33 cellular contexts compared by ENCODE assay signal in genomic region chr15:69888406-69888805, GRCh38.
DNase-seq lines count a peak whose midpoint lies in the region; ATAC-seq and TF ChIP-seq lines count a peak whose summit lies in the region.
"Had no signal": no experiment of that assay in that cellular context is flagged by ENCODE, and none has a peak within 500 bp of the region (broad histone marks: within the 10 kb centered on the region; RNA-seq: fewer than 3 reads in every experiment).

No MANE protein-coding gene starts in this region.

- peaks cover 36% of the 10 kb centered on the region for H3K9me3 Mint-ChIP-seq in neural progenitor cell
- H3K9me3 Mint-ChIP-seq: CD4-positive, alpha-beta T cell had no signal

- H2AFZ ChIP-seq in neural progenitor cell (replicated peaks) = no peak overlapping the region

- TF ChIP-seq CTCF in HEK293 (tag by site-specific recombination; IDR thresholded peaks at IDR 0.05) (no peak), neural progenitor cell (IDR thresholded peaks at IDR 0.05) (no peak)

- no peaks in the 10 kb centered on the region for H4K20me1 ChIP-seq in neural progenitor cell (ENCODE audit: low read depth)
- H4K20me1 ChIP-seq: BLaER1; BLaER1 treated with 17β-estradiol and CSF1 and Interleukin-3, amounts not matched to agents 10 nM and 100 nM had no signal

- peaks cover 46% of the 10 kb centered on the region for H3K4me1 Mint-ChIP-seq in neural progenitor cell
- H3K4me1 Mint-ChIP-seq: CD14-positive monocyte; CD4-positive, alpha-beta memory T cell; CD4-positive, CD25-positive, alpha-beta regulatory T cell; CD8-positive, alpha-beta memory T cell had no signal

- CTCF ChIA-PET in HEK293 (lab: Yijun Ruan, JAX) = interaction anchor here (0.7 kb wide), 1 partner anchor 140 kb away, joined by 3 read pairs; no protein-coding TSS in a partner anchor

- no peak overlapping the region for H3K9ac ChIP-seq in neural progenitor cell
- H3K9ac ChIP-seq: BLaER1; BLaER1 treated with 17β-estradiol and CSF1 and Interleukin-3, amounts not matched to agents 10 nM and 100 nM had no signal

- H3K27me3 ChIP-seq in neural progenitor cell = no peaks in the 10 kb centered on the region
- H3K27me3 ChIP-seq: BE2C; BLaER1 treated with 17β-estradiol and CSF1 and Interleukin-3, amounts not matched to agents 10 nM and 100 nM had no signal

- intact Hi-C loops in cardiac septum (cut with DNase I) = no loop called here
- intact Hi-C loops in Right ventricle myocardium superior (cut with DNase I) = no loop called here

- POLR2A ChIA-PET in HEK293 (lab: Yijun Ruan, JAX) = no interaction called here

- H3K79me2 ChIP-seq in neural progenitor cell (ENCODE audit: low read depth) = no peaks in the 10 kb centered on the region

- ATAC-seq in Right ventricle myocardium superior (ENCODE audit: poor library complexity) (no peak), HG02970 (IDR thresholded peaks at IDR 0.05; ENCODE audit: low FRiP score, unreplicated experiment) (no peak)
- ATAC-seq: A549; CD8-positive, alpha-beta T cell had no signal

- H3K4me3 Mint-ChIP-seq in neural progenitor cell = peak overlapping the region; percentile 2
- H3K4me3 Mint-ChIP-seq: B cell; CD14-positive monocyte; CD4-positive, alpha-beta memory T cell; CD4-positive, alpha-beta T cell; CD4-positive, CD25-positive, alpha-beta regulatory T cell; CD8-positive, alpha-beta memory T cell; CD8-positive, alpha-beta T cell had no signal

- peaks cover 44% of the 10 kb centered on the region for H3K27me3 Mint-ChIP-seq in neural progenitor cell (ENCODE audit: insufficient read depth, low read depth)
- H3K27me3 Mint-ChIP-seq: CD4-positive, alpha-beta T cell had no signal

- H3K36me3 ChIP-seq in HEK293 (ENCODE audit: control insufficient read depth in 2 of 2, insufficient read depth in 1 of 2, low read length in 2 of 2) (no peaks in the 10 kb centered on the region), neural progenitor cell (no peaks in the 10 kb centered on the region)
- H3K36me3 ChIP-seq: BE2C; BLaER1; BLaER1 treated with 17β-estradiol and CSF1 and Interleukin-3, amounts not matched to agents 10 nM and 100 nM had no signal

- H3K27ac Mint-ChIP-seq in neural progenitor cell = no peak overlapping the region
- H3K27ac Mint-ChIP-seq: B cell; CD14-positive monocyte; CD4-positive, alpha-beta memory T cell; CD4-positive, alpha-beta T cell; CD4-positive, CD25-positive, alpha-beta regulatory T cell; CD8-positive, alpha-beta memory T cell; CD8-positive, alpha-beta T cell had no signal

- H3K36me3 Mint-ChIP-seq in neural progenitor cell = peaks cover 4% of the 10 kb centered on the region
- H3K36me3 Mint-ChIP-seq: CD14-positive monocyte; CD4-positive, alpha-beta memory T cell; CD4-positive, CD25-positive, alpha-beta regulatory T cell; CD8-positive, alpha-beta T cell had no signal

- peaks cover 13% of the 10 kb centered on the region for H3F3A ChIP-seq in neural progenitor cell (ENCODE audit: low read depth)

- H3K4me1 ChIP-seq in HEK293 (ENCODE audit: control insufficient read depth, insufficient read depth, low read length) = peaks cover 11% of the 10 kb centered on the region
- peaks cover 16% of the 10 kb centered on the region for H3K4me1 ChIP-seq in neural progenitor cell
- H3K4me1 ChIP-seq: A549; BLaER1; BLaER1 treated with 17β-estradiol and CSF1 and Interleukin-3, amounts not matched to agents 10 nM and 100 nM; Caco-2 had no signal

- H3K9me3 ChIP-seq in HEK293 (ENCODE audit: control insufficient read depth, insufficient read depth, low read depth, low read length) = peaks cover 2% of the 10 kb centered on the region; the same call in 1 of the 2 replicates
- no peaks in the 10 kb centered on the region for H3K9me3 ChIP-seq in neural progenitor cell (ENCODE audit: low read depth)
- H3K9me3 ChIP-seq: BE2C, Caco-2 had no signal

- H3K4me3 ChIP-seq in HEK293 (ENCODE audit: low read depth, low read length) (no peak overlapping the region), neural progenitor cell (no peak overlapping the region)
- H3K4me3 ChIP-seq: A549; BLaER1; BLaER1 treated with 17β-estradiol and CSF1 and Interleukin-3, amounts not matched to agents 10 nM and 100 nM had no signal

- H3K27ac ChIP-seq in HEK293 (ENCODE audit: extremely low read depth, low read depth, low read length) (no peak overlapping the region), neural progenitor cell (no peak overlapping the region)
- H3K27ac ChIP-seq: 22Rv1; A549; BLaER1; BLaER1 treated with 17β-estradiol and CSF1 and Interleukin-3, amounts not matched to agents 10 nM and 100 nM; C4-2B had no signal

- H3K4me2 ChIP-seq in neural progenitor cell = no peak overlapping the region
- H3K4me2 ChIP-seq: A549; BLaER1; BLaER1 treated with 17β-estradiol and CSF1 and Interleukin-3, amounts not matched to agents 10 nM and 100 nM had no signal

- peak; percentile 35 for DNase-seq in cardiac septum (ENCODE audit: low spot score)
- DNase-seq in Right ventricle myocardium superior = no peak
- no peak for DNase-seq in neural progenitor cell (ENCODE audit: low spot score)
- no peak for DNase-seq in iPS-NIHi7 (ENCODE audit: extremely low spot score)
- DNase-seq: 8988T; ACHN; AML-193; BE2C; C1 segment of cervical spinal cord; Caco-2; Calu3; CD4-positive, alpha-beta memory T cell; CD4-positive, alpha-beta T cell; CD4-positive, CD25-positive, alpha-beta regulatory T cell; CD8-positive, alpha-beta memory T cell; CD8-positive, alpha-beta T cell; COR-L47; DMS 273 treated with DMSO at 0.1 percent for 48 hours; DMS153; DMS53; DMS79; DMS79 treated with DMSO at 0.1 percent for 48 hours; DND-41; EL had no signal

TF ChIP-seq in HEK293, 187 proteins besides CTCF, POLR2A, EP300 and RAD21:
- TF ChIP-seq SETDB1 (IDR thresholded peaks at IDR 0.05; ENCODE audit: insufficient read length, low read length) (peak; percentile 40), TRIM28 (IDR thresholded peaks at IDR 0.05; ENCODE audit: borderline replicate concordance, low read length) (peak; percentile 40; the same call in 1 of the 2 replicates), REPIN1 (tag by site-specific recombination; IDR thresholded peaks at IDR 0.05; ENCODE audit: low read depth) (no peak), ZNF585B (tag by site-specific recombination; IDR thresholded peaks at IDR 0.05) (peak; percentile 95)
- TF ChIP-seq, protein P1, sequence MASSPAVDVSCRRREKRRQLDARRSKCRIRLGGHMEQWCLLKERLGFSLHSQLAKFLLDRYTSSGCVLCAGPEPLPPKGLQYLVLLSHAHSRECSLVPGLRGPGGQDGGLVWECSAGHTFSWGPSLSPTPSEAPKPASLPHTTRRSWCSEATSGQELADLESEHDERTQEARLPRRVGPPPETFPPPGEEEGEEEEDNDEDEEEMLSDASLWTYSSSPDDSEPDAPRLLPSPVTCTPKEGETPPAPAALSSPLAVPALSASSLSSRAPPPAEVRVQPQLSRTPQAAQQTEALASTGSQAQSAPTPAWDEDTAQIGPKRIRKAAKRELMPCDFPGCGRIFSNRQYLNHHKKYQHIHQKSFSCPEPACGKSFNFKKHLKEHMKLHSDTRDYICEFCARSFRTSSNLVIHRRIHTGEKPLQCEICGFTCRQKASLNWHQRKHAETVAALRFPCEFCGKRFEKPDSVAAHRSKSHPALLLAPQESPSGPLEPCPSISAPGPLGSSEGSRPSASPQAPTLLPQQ (tag by site-specific recombination; IDR thresholded peaks at IDR 0.05) = no peak
